ENCODE assay signal across 25 cellular contexts in genomic region chr12:78746001-78746400, GRCh38.
DNase-seq lines count a peak whose midpoint lies in the region; ATAC-seq and TF ChIP-seq lines count a peak whose summit lies in the region.
"Had no signal": no experiment of that assay in that cellular context is flagged by ENCODE, and none has a peak within 500 bp of the region (broad histone marks: within the 10 kb centered on the region; RNA-seq: fewer than 3 reads in every experiment).

No MANE protein-coding gene starts in this region.

- H2BK5ac ChIP-seq in neuronal stem cell (ENCODE audit: low read length) = no peak overlapping the region

- no peak overlapping the region for H3K23ac ChIP-seq in neuronal stem cell (ENCODE audit: low read depth, low read length, poor library complexity)

- no peak overlapping the region for H3K9ac ChIP-seq in neuronal stem cell (ENCODE audit: low read depth, low read length, poor library complexity)

- no peak overlapping the region for H3K4me2 ChIP-seq in neuronal stem cell (ENCODE audit: insufficient read depth, low read length, poor library complexity, severe bottlenecking)

- no peak overlapping the region for H3K4ac ChIP-seq in neuronal stem cell (ENCODE audit: low read length)

- H3K18ac ChIP-seq in neuronal stem cell (ENCODE audit: low read length) = no peak overlapping the region

- no peak for ATAC-seq in WTC11
- ATAC-seq in HG02852 (IDR thresholded peaks at IDR 0.05; ENCODE audit: unreplicated experiment) = no peak
- ATAC-seq in activated CD8-positive, alpha-beta T cell treated with anti-CD3 and anti-CD28 coated beads, Interleukin-2, amount 10 ng/mL, durations not matched to agents 7 days and 5 days = no peak
- ATAC-seq: activated naive CD8-positive, alpha-beta T cell treated with anti-CD3 and anti-CD28 coated beads, Interleukin-2, amount 50 U/mL, for 24 hours; effector memory CD8-positive, alpha-beta T cell had no signal

- H3K27ac ChIP-seq in neuronal stem cell (replicated peaks; ENCODE audit: low read length) = no peak overlapping the region
- H3K27ac ChIP-seq: spleen, tibial artery had no signal

- no peaks in the 10 kb centered on the region for H3K27me3 ChIP-seq in neuronal stem cell (ENCODE audit: control insufficient read depth in 3 of 3, insufficient read depth in 3 of 3, low read depth in 1 of 3, low read length in 3 of 3)
- H3K27me3 ChIP-seq: spleen, tibial artery had no signal

- H2AFZ ChIP-seq in neuronal stem cell (ENCODE audit: low read length) = peak overlapping the region; percentile 80

- no peak overlapping the region for H2AK5ac ChIP-seq in neuronal stem cell (ENCODE audit: low read depth, low read length)

- H3K4me1 Mint-ChIP-seq in WTC11 = peaks cover 16% of the 10 kb centered on the region
- no peaks in the 10 kb centered on the region for H3K4me1 Mint-ChIP-seq in activated CD8-positive, alpha-beta T cell treated with anti-CD3 and anti-CD28 coated beads, Interleukin-2, amount 10 ng/mL, durations not matched to agents 7 days and 5 days (ENCODE audit: low read depth)
- H3K4me1 Mint-ChIP-seq: activated B cell treated with CpG ODN at 0.5 μM for 24 hours; activated naive CD8-positive, alpha-beta T cell treated with anti-CD3 and anti-CD28 coated beads, Interleukin-2, amount 50 U/mL, for 24 hours; CD8-positive, alpha-beta memory T cell had no signal

- H3K27me3 Mint-ChIP-seq in WTC11 (ENCODE audit: low read depth) = no peaks in the 10 kb centered on the region
- no peaks in the 10 kb centered on the region for H3K27me3 Mint-ChIP-seq in activated CD8-positive, alpha-beta T cell treated with anti-CD3 and anti-CD28 coated beads, Interleukin-2, amount 10 ng/mL, durations not matched to agents 7 days and 5 days (ENCODE audit: low read depth)
- H3K27me3 Mint-ChIP-seq: activated B cell treated with CpG ODN at 0.5 μM for 24 hours; activated CD4-positive, alpha-beta memory T cell treated with anti-CD3 and anti-CD28 coated beads for 36 hours; activated naive CD8-positive, alpha-beta T cell treated with anti-CD3 and anti-CD28 coated beads, Interleukin-2, amount 50 U/mL, for 24 hours; CD8-positive, alpha-beta memory T cell; effector memory CD8-positive, alpha-beta T cell; stimulated activated naive CD8-positive, alpha-beta T cell treated with anti-CD3 and anti-CD28 coated beads, Interleukin-15, Interleukin-2, amounts not matched to agents 100 ng/mL and 50 ng/mL, for 24 hours had no signal

- H2BK120ac ChIP-seq in neuronal stem cell (ENCODE audit: low read depth, low read length) = no peak overlapping the region

- no peaks in the 10 kb centered on the region for H3K9me3 ChIP-seq in neuronal stem cell (replicated peaks in 1 of 2; ENCODE audit: control insufficient read depth in 2 of 2, insufficient read depth in 1 of 2, low read depth in 1 of 2, low read length in 2 of 2)
- H3K9me3 ChIP-seq: tibial artery had no signal

- H3K27ac Mint-ChIP-seq in WTC11 = peak overlapping the region; percentile 88
- no peak overlapping the region for H3K27ac Mint-ChIP-seq in activated CD8-positive, alpha-beta T cell treated with anti-CD3 and anti-CD28 coated beads, Interleukin-2, amount 10 ng/mL, durations not matched to agents 7 days and 5 days
- H3K27ac Mint-ChIP-seq: activated B cell treated with CpG ODN at 0.5 μM for 24 hours; activated CD4-positive, alpha-beta memory T cell treated with anti-CD3 and anti-CD28 coated beads for 36 hours; activated naive CD8-positive, alpha-beta T cell treated with anti-CD3 and anti-CD28 coated beads, Interleukin-2, amount 50 U/mL, for 24 hours; CD8-positive, alpha-beta memory T cell; effector memory CD8-positive, alpha-beta T cell; stimulated activated naive CD8-positive, alpha-beta T cell treated with anti-CD3 and anti-CD28 coated beads, Interleukin-15, Interleukin-2, amounts not matched to agents 100 ng/mL and 50 ng/mL, for 24 hours had no signal

- H4K8ac ChIP-seq in neuronal stem cell (ENCODE audit: low read depth, low read length) = no peak overlapping the region

- H3K4me3 ChIP-seq in neuronal stem cell (ENCODE audit: low read length in 2 of 2) = no peak overlapping the region
- H3K4me3 ChIP-seq: lung, spleen, tibial artery had no signal

- H4K91ac ChIP-seq in neuronal stem cell (ENCODE audit: low read depth, low read length, poor library complexity) = no peak overlapping the region

- H3K79me1 ChIP-seq in neuronal stem cell (ENCODE audit: low read depth, low read length) = no peaks in the 10 kb centered on the region

- H3K4me3 Mint-ChIP-seq in WTC11 = no peak overlapping the region
- H3K4me3 Mint-ChIP-seq in activated CD8-positive, alpha-beta T cell treated with anti-CD3 and anti-CD28 coated beads, Interleukin-2, amount 10 ng/mL, durations not matched to agents 7 days and 5 days = no peak overlapping the region
- H3K4me3 Mint-ChIP-seq: activated B cell treated with CpG ODN at 0.5 μM for 24 hours; activated CD4-positive, alpha-beta memory T cell treated with anti-CD3 and anti-CD28 coated beads for 36 hours; activated naive CD8-positive, alpha-beta T cell treated with anti-CD3 and anti-CD28 coated beads, Interleukin-2, amount 50 U/mL, for 24 hours; CD8-positive, alpha-beta memory T cell; effector memory CD8-positive, alpha-beta T cell; stimulated activated naive CD8-positive, alpha-beta T cell treated with anti-CD3 and anti-CD28 coated beads, Interleukin-15, Interleukin-2, amounts not matched to agents 100 ng/mL and 50 ng/mL, for 24 hours had no signal

- whole genome bisulfite sequencing in neuronal stem cell (ENCODE audit: extremely low coverage in 2 of 2, insufficient read length in 2 of 2, insufficient replicate concordance in 1 of 2), 2 donors = no CpG with 5 or more reads among the region's 2 CpGs

- H3K36me3 ChIP-seq in neuronal stem cell (replicated peaks in 1 of 2; ENCODE audit: control insufficient read depth in 2 of 2, insufficient read depth in 2 of 2, low read length in 2 of 2) = no peaks in the 10 kb centered on the region
- H3K36me3 ChIP-seq: spleen, tibial artery had no signal

- peak; percentile 31 for DNase-seq in NCI-H1436 (lab: John Stamatoyannopoulos, UW)
- no peak for DNase-seq in NCI-H1436 treated with DMSO at 0.1 percent for 48 hours (lab: John Stamatoyannopoulos, UW)
- peak; percentile 95 for DNase-seq in NCI-H1105 treated with DMSO at 0.1 percent for 48 hours (lab: John Stamatoyannopoulos, UW)
- no peak for DNase-seq in WTC11 (ENCODE audit: low spot score)
- no peak for DNase-seq in neuronal stem cell (ENCODE audit: low spot score)
- DNase-seq in effector CD4-positive, alpha-beta T cell = no peak
- no peak for DNase-seq in activated CD8-positive, alpha-beta T cell treated with anti-CD3 and anti-CD28 coated beads, Interleukin-2, amount 10 ng/mL, durations not matched to agents 7 days and 5 days
- DNase-seq: activated B cell treated with CpG ODN at 0.5 μM for 24 hours; activated CD4-positive, alpha-beta memory T cell treated with anti-CD3 and anti-CD28 coated beads for 36 hours; activated effector memory CD4-positive, alpha-beta T cell treated with anti-CD3 and anti-CD28 coated beads, Interleukin-2, amount 50 U/mL, for 16 hours; activated naive CD8-positive, alpha-beta T cell treated with anti-CD3 and anti-CD28 coated beads, Interleukin-2, amount 50 U/mL, for 24 hours; CD8-positive, alpha-beta memory T cell; DND-41; effector memory CD8-positive, alpha-beta T cell; kidney glomerular epithelial cell; NCI-H146; NCI-H446 treated with DMSO at 0.1 percent for 48 hours; occipital lobe; retina; spleen; stimulated activated CD4-positive, alpha-beta T cell treated with anti-CD3 and anti-CD28 coated beads, Interleukin-4, amount 100 ng/mL, for 1 hour; tibial artery had no signal

- TF ChIP-seq CTCF in WTC11 (IDR thresholded peaks at IDR 0.05) = no peak

- peaks cover 25% of the 10 kb centered on the region for H3K9me3 Mint-ChIP-seq in WTC11
- peaks cover 8% of the 10 kb centered on the region for H3K9me3 Mint-ChIP-seq in activated CD8-positive, alpha-beta T cell treated with anti-CD3 and anti-CD28 coated beads, Interleukin-2, amount 10 ng/mL, durations not matched to agents 7 days and 5 days (ENCODE audit: insufficient read depth)

- H2BK12ac ChIP-seq in neuronal stem cell (ENCODE audit: low read length) = no peak overlapping the region

- H3K36me3 Mint-ChIP-seq in WTC11 = peaks cover 13% of the 10 kb centered on the region
- no peaks in the 10 kb centered on the region for H3K36me3 Mint-ChIP-seq in activated CD8-positive, alpha-beta T cell treated with anti-CD3 and anti-CD28 coated beads, Interleukin-2, amount 10 ng/mL, durations not matched to agents 7 days and 5 days (ENCODE audit: low read depth)
- H3K36me3 Mint-ChIP-seq: activated CD4-positive, alpha-beta memory T cell treated with anti-CD3 and anti-CD28 coated beads for 36 hours; CD8-positive, alpha-beta memory T cell had no signal

- no peak overlapping the region for H2BK15ac ChIP-seq in neuronal stem cell (ENCODE audit: low read length)

- peaks cover 0 to 3% of the 10 kb centered on the region in 2 donors for H3K4me1 ChIP-seq in neuronal stem cell (ENCODE audit: control insufficient read depth in 2 of 2, insufficient read depth in 1 of 2, low read depth in 1 of 2, low read length in 2 of 2)
- H3K4me1 ChIP-seq: spleen, tibial artery had no signal

- CTCF ChIA-PET in WTC11 (lab: Charles Lee) = no interaction called here
- CTCF ChIA-PET in activated CD8-positive, alpha-beta T cell treated with anti-CD3 and anti-CD28 coated beads, Interleukin-2, amount 10 ng/mL, durations not matched to agents 7 days and 5 days (lab: Charles Lee) = no interaction called here

- no peak overlapping the region for H3K14ac ChIP-seq in neuronal stem cell (ENCODE audit: low read length)

- POLR2A ChIA-PET in WTC11 (lab: Charles Lee) = no interaction called here
- POLR2A ChIA-PET in activated CD8-positive, alpha-beta T cell treated with anti-CD3 and anti-CD28 coated beads, Interleukin-2, amount 10 ng/mL, durations not matched to agents 7 days and 5 days (lab: Charles Lee) = no interaction called here

Comparison
In these comparisons a context has a peak if more than half of its experiments do, and no peak if none do; other contexts are left out.
1. DNase-seq: peak in NCI-H1436 (single experiment) and NCI-H1105 treated with DMSO at 0.1 percent for 48 hours (single experiment); none in NCI-H1436 treated with DMSO at 0.1 percent for 48 hours (single experiment), WTC11 (single experiment), neuronal stem cell (single experiment), effector CD4-positive, alpha-beta T cell (single experiment) and activated CD8-positive, alpha-beta T cell treated with anti-CD3 and anti-CD28 coated beads, Interleukin-2, amount 10 ng/mL, durations not matched to agents 7 days and 5 days (single experiment).